ENCODE assay signal across 1 cellular context in genomic region chr1:110033421-110033820, GRCh38.
TF ChIP-seq lines count a peak whose summit lies in the region.

No MANE protein-coding gene starts in this region.

TF ChIP-seq in SK-N-SH treated with all-trans-retinoic acid at 6 μM for 48 hours, 23 proteins besides CTCF, POLR2A, EP300 and RAD21 (continued from another document):
- no peak for TF ChIP-seq CSRNP3 (CRISPR knock-in tag; IDR thresholded peaks at IDR 0.05)
- no peak for TF ChIP-seq GLIS3 (CRISPR knock-in tag; IDR thresholded peaks at IDR 0.05)
- no peak for TF ChIP-seq SNAI2 (CRISPR knock-in tag; IDR thresholded peaks at IDR 0.05)
- no peak for TF ChIP-seq CSDC2 (CRISPR knock-in tag; IDR thresholded peaks at IDR 0.05)
- no peak for TF ChIP-seq ARNTL (CRISPR knock-in tag; IDR thresholded peaks at IDR 0.05; ENCODE audit: borderline replicate concordance, low read depth)
- no peak for TF ChIP-seq RARB (CRISPR knock-in tag; IDR thresholded peaks at IDR 0.05)
- no peak for TF ChIP-seq ESRRG (CRISPR knock-in tag; IDR thresholded peaks at IDR 0.05)
- no peak for TF ChIP-seq BACH2 (CRISPR knock-in tag; IDR thresholded peaks at IDR 0.05; ENCODE audit: borderline replicate concordance)
- no peak for TF ChIP-seq TSHZ2 (CRISPR knock-in tag; IDR thresholded peaks at IDR 0.05)
- TF ChIP-seq TCF4 (CRISPR knock-in tag; IDR thresholded peaks at IDR 0.05; ENCODE audit: borderline replicate concordance), result no peak
